In genomic region chr19:55669418-55670279, GRCh38 we compare ENCODE assay signal across 21 cellular contexts. TPM values are rescaled to one million over a fixed set of nuclear protein-coding genes. Genes with fewer than 3 reads are reported as not detected.
A peak's percentile ranks its signal among the peaks of the same experiment; 100 is the strongest.
DNase-seq lines count a peak whose midpoint lies in the region; ATAC-seq, FAIRE-seq and TF ChIP-seq lines count a peak whose summit lies in the region.
"Had no signal": no experiment of that assay in that cellular context is flagged by ENCODE, and none has a peak within 500 bp of the region (broad histone marks: within the 10 kb centered on the region; RNA-seq: fewer than 3 reads in every experiment).

No MANE protein-coding gene starts in this region.

- H3K9me3 ChIP-seq in GM12878 (replicated peaks; ENCODE audit: control insufficient read depth, insufficient read depth, low read length), result no peaks in the 10 kb centered on the region
- H3K9me3 ChIP-seq: heart right ventricle had no signal

- H3K9me3 Mint-ChIP-seq in activated CD4-positive, alpha-beta T cell treated with anti-CD3 and anti-CD28 coated beads, Interleukin-2, amount 10 ng/mL, durations not matched to agents 24 days and 14 days, result no peaks in the 10 kb centered on the region
- H3K9me3 Mint-ChIP-seq: activated naive CD4-positive, alpha-beta T cell treated with anti-CD3 and anti-CD28 coated beads for 36 hours; memory B cell; stimulated activated naive CD8-positive, alpha-beta T cell treated with anti-CD3 and anti-CD28 coated beads, Interleukin-15, amount 100 ng/mL, for 72 hours had no signal

- TF ChIP-seq RAD21 in GM12878 (IDR thresholded peaks at IDR 0.05; ENCODE audit: insufficient read depth, low read depth, low read length), result no peak

- H3K4me3 Mint-ChIP-seq in activated CD4-positive, alpha-beta T cell treated with anti-CD3 and anti-CD28 coated beads, Interleukin-2, amount 10 ng/mL, durations not matched to agents 24 days and 14 days, result no peak overlapping the region
- H3K4me3 Mint-ChIP-seq: activated naive CD4-positive, alpha-beta T cell treated with anti-CD3 and anti-CD28 coated beads for 36 hours; memory B cell; stimulated activated naive CD8-positive, alpha-beta T cell treated with anti-CD3 and anti-CD28 coated beads, Interleukin-15, amount 100 ng/mL, for 72 hours had no signal

- no peak for ATAC-seq in GM12878
- ATAC-seq: left colon; stimulated activated naive CD8-positive, alpha-beta T cell treated with anti-CD3 and anti-CD28 coated beads, Interleukin-15, amount 100 ng/mL, for 72 hours had no signal

- no peak overlapping the region for H3K4me3 ChIP-seq in GM12878
- H3K4me3 ChIP-seq: GM23248, heart right ventricle had no signal

- H3K27ac ChIP-seq in GM12878 (ENCODE audit: control insufficient read depth, insufficient read depth), result no peak overlapping the region
- H3K27ac ChIP-seq: 22Rv1, GM23248, heart right ventricle had no signal

- TF ChIP-seq POLR2A in GM12878 (IDR thresholded peaks at IDR 0.05; ENCODE audit: low read depth, low read length), result peak; percentile 19; the same call in 1 of the 2 replicates

- SMC1A ChIA-PET in GM12878 (lab: Charles Lee; ENCODE audit: uncharacterized antibody, unreplicated experiment), result no interaction called here

- CTCF ChIA-PET in GM12878 (lab: Yijun Ruan, JAX), result interaction anchor here (1.0 kb wide), 1 partner anchor 37 kb away, joined by 5 read pairs; no protein-coding TSS in a partner anchor

- peaks cover 16% of the 10 kb centered on the region for H3K79me2 ChIP-seq in GM12878 (ENCODE audit: control insufficient read depth, insufficient read depth, low read length)

- POLR2A ChIA-PET in GM12878 (lab: Charles Lee), result interaction anchor here (0.6 kb wide), 1 partner anchor 278 kb away, joined by 4 read pairs; no protein-coding TSS in a partner anchor

- no peaks in the 10 kb centered on the region for H3K27me3 Mint-ChIP-seq in activated CD4-positive, alpha-beta T cell treated with anti-CD3 and anti-CD28 coated beads, Interleukin-2, amount 10 ng/mL, durations not matched to agents 24 days and 14 days
- H3K27me3 Mint-ChIP-seq: memory B cell; stimulated activated naive CD8-positive, alpha-beta T cell treated with anti-CD3 and anti-CD28 coated beads, Interleukin-15, amount 100 ng/mL, for 72 hours had no signal

- peaks cover 26 to 47% of the 10 kb centered on the region in 2 experiments for H3K36me3 ChIP-seq in GM12878 (ENCODE audit: control insufficient read depth in 2 of 2, insufficient read depth in 2 of 2, low read length in 1 of 2)

- H3K4me1 ChIP-seq in GM12878 (ENCODE audit: control insufficient read depth, insufficient read depth, low read length), result no peaks in the 10 kb centered on the region; the same call in 1 of the 2 replicates

- FAIRE-seq in GM12878 (lab: Jason Lieb, UNC), result no peak

- TF ChIP-seq CTCF in GM12878 (IDR thresholded peaks at IDR 0.05 in 2 of 3, conservative IDR thresholded peaks at IDR 0.05 in 1 of 3; ENCODE audit: control insufficient read depth in 2 of 3, extremely low read depth in 1 of 3, insufficient read depth in 1 of 3, low read depth in 3 of 3, low read length in 3 of 3), result no peak

- RAD21 ChIA-PET in GM12878 (lab: Charles Lee; ENCODE audit: unreplicated experiment), result no interaction called here

- no peak overlapping the region for H2AFZ ChIP-seq in GM12878 (ENCODE audit: control insufficient read depth, low read depth, low read length)
- H2AFZ ChIP-seq: GM23248 had no signal

- BruUV-seq in GM12878 (replicated peaks; lab: Mats Ljungman, UMichigan), result no TSS peak

- in situ Hi-C loops in GM12878 (cut with MboI), result loop anchor here (25.0 kb wide), 1 partner anchor 1532 kb away; the partner anchor contains the start of gene CNOT3

- DNase-seq in activated CD4-positive, alpha-beta T cell treated with anti-CD3 and anti-CD28 coated beads, Interleukin-2, amount 10 ng/mL, durations not matched to agents 24 days and 14 days, result no peak
- no peak for DNase-seq in activated CD4-positive, alpha-beta T cell treated with anti-CD3 and anti-CD28 coated beads, Interleukin-2, amount 50 U/mL, for 48 hours
- DNase-seq in GM12878 (ENCODE audit: low read depth, low spot score), result no peak
- peak; percentile 78 for DNase-seq in putamen (ENCODE audit: low spot score)
- DNase-seq in GM19238 (ENCODE audit: insufficient read length, low spot score), result no peak
- no peak for DNase-seq in NCI-H1694 treated with DMSO at 0.1 percent for 48 hours (lab: John Stamatoyannopoulos, UW)
- DNase-seq: activated naive CD4-positive, alpha-beta T cell treated with anti-CD3 and anti-CD28 coated beads for 36 hours; activated T-cell treated with anti-CD3 and anti-CD28 coated beads, Interleukin-2, amount 50 U/mL, for 1 hour; DMS79 treated with DMSO at 0.1 percent for 48 hours; GM23248; heart right ventricle; Kasumi-1; NCI-H1694; NCI-H526 treated with DMSO at 0.1 percent for 48 hours; occipital lobe; stimulated activated naive CD8-positive, alpha-beta T cell treated with anti-CD3 and anti-CD28 coated beads, Interleukin-15, amount 100 ng/mL, for 72 hours; T-helper 9 cell; trophoblast cell had no signal

- H3K4me2 ChIP-seq in GM12878 (ENCODE audit: control insufficient read depth, insufficient read depth), result no peak overlapping the region

- intact Hi-C loops in activated CD4-positive, alpha-beta T cell treated with anti-CD3 and anti-CD28 coated beads, Interleukin-2, amount 10 ng/mL, durations not matched to agents 24 days and 14 days (cut with micrococcal nuclease), result no loop called here
- intact Hi-C loops in GM12878 (cut with micrococcal nuclease; ENCODE audit: unreplicated experiment), result no loop called here

- TF ChIP-seq EP300 in GM12878 (IDR thresholded peaks at IDR 0.05; ENCODE audit: borderline replicate concordance in 1 of 2, control insufficient read depth in 1 of 2, low read depth in 2 of 2, low read length in 2 of 2), result no peak

- WGBS in GM12878 (ENCODE audit: insufficient coverage, insufficient replicate concordance, low lambda C conversion rate, missing lambda C conversion rate), result 93% methylated on average over 26 of the region's 43 CpGs

- H3K9ac ChIP-seq in GM12878 (ENCODE audit: control insufficient read depth, insufficient read depth, low read length), result no peak overlapping the region
- H3K9ac ChIP-seq: GM23248 had no signal

- peaks cover 19% of the 10 kb centered on the region for H3K4me1 Mint-ChIP-seq in activated CD4-positive, alpha-beta T cell treated with anti-CD3 and anti-CD28 coated beads, Interleukin-2, amount 10 ng/mL, durations not matched to agents 24 days and 14 days

- peaks cover 16% of the 10 kb centered on the region for H4K20me1 ChIP-seq in GM12878 (ENCODE audit: control insufficient read depth, insufficient read depth)

- no peaks in the 10 kb centered on the region for H3K27me3 ChIP-seq in GM12878 (replicated peaks in 1 of 2; ENCODE audit: control insufficient read depth in 2 of 2, insufficient read depth in 2 of 2, low read length in 1 of 2)
- H3K27me3 ChIP-seq: heart right ventricle had no signal

- peaks cover 55% of the 10 kb centered on the region for H3K36me3 Mint-ChIP-seq in activated CD4-positive, alpha-beta T cell treated with anti-CD3 and anti-CD28 coated beads, Interleukin-2, amount 10 ng/mL, durations not matched to agents 24 days and 14 days (ENCODE audit: low read depth)

- peak overlapping the region; percentile 32 for H3K27ac Mint-ChIP-seq in activated CD4-positive, alpha-beta T cell treated with anti-CD3 and anti-CD28 coated beads, Interleukin-2, amount 10 ng/mL, durations not matched to agents 24 days and 14 days
- H3K27ac Mint-ChIP-seq: activated naive CD4-positive, alpha-beta T cell treated with anti-CD3 and anti-CD28 coated beads for 36 hours; memory B cell had no signal

RNA-seq across cellular contexts. Expression of gene EPN1, which starts 5.4 kb away (rescaled TPM):
- total RNA-seq in activated CD4-positive, alpha-beta T cell treated with anti-CD3 and anti-CD28 coated beads, Interleukin-2, amount 10 ng/mL, durations not matched to agents 24 days and 14 days, result 44.7 and 45.4 TPM in 2 replicates
- total RNA-seq in GM12878 (2013; cell fraction: nucleolus; rRNA removed), result 21.7 and 25.6 TPM in 2 replicates
- total RNA-seq in GM12878 (2014; rRNA removed), result 7.7 and 12.0 TPM in 2 replicates
- total RNA-seq in GM12878 (2014; rRNA removed; fragmentation: Illumina TruSeq; extraction: Trizol), result 4.7 and 6.2 TPM in 2 replicates
- total RNA-seq in GM12878 (2021), result 79.8 and 88.5 TPM in 2 replicates
- polyA plus RNA-seq in GM12878 (2011; ENCODE audit: low read depth), result 7.1 TPM
- 3.4 and 9.3 TPM in 2 replicates for polyA plus RNA-seq in GM12878 (2011; rRNA removed)
- 18.3 and 23.2 TPM in 2 replicates for polyA plus RNA-seq in GM12878 (2011; cell fraction: cytosol; rRNA removed)
- 35.8 and 58.4 TPM in 2 replicates for polyA plus RNA-seq in GM12878 (2011; cell fraction: nucleus; rRNA removed)
- 28.6 and 36.3 TPM in 2 replicates for polyA plus RNA-seq in GM12878 (2012)
- 2.0 and 6.8 TPM in 2 replicates for polyA plus RNA-seq in GM12878 (2014; fragmentation: Illumina TruSeq; extraction: Trizol)
- under 1 TPM; 0.11 to 0.16 TPM for polyA plus RNA-seq in GM12878 (2014; fragmentation: Nextera tagmentation; extraction: Ambion mirVana)
- 36.9 and 47.0 TPM in 2 replicates for polyA plus RNA-seq in GM12878 (2014; rRNA removed)
- polyA plus RNA-seq in GM12878 (2016; fragmentation: Nextera tagmentation; extraction: Ambion mirVana), result 10 to 100 TPM; 21.8 to 22.1 TPM
- 19.7 and 22.3 TPM in 2 replicates for polyA minus RNA-seq in GM12878 (2011; rRNA and poly(A)+ RNA removed)
- polyA minus RNA-seq in GM12878 (2011; cell fraction: cytosol; rRNA and poly(A)+ RNA removed), result 18.9 and 25.0 TPM in 2 replicates
- 9.1 and 13.6 TPM in 2 replicates for polyA minus RNA-seq in GM12878 (2011; cell fraction: nucleus; rRNA and poly(A)+ RNA removed)

RNA-seq across cellular contexts. Expression of gene U2AF2, which starts 14.8 kb away (rescaled TPM):
- total RNA-seq in activated CD4-positive, alpha-beta T cell treated with anti-CD3 and anti-CD28 coated beads, Interleukin-2, amount 10 ng/mL, durations not matched to agents 24 days and 14 days, result 390 and 394 TPM in 2 replicates
- total RNA-seq in GM12878 (2013; cell fraction: nucleolus; rRNA removed), result 46.0 and 50.9 TPM in 2 replicates
- 204 and 228 TPM in 2 replicates for total RNA-seq in GM12878 (2014; rRNA removed)
- 112 and 121 TPM in 2 replicates for total RNA-seq in GM12878 (2014; rRNA removed; fragmentation: Illumina TruSeq; extraction: Trizol)
- total RNA-seq in GM12878 (2021), result 308 and 338 TPM in 2 replicates
- 59.4 TPM for polyA plus RNA-seq in GM12878 (2011; ENCODE audit: low read depth)
- polyA plus RNA-seq in GM12878 (2011; rRNA removed), result 54.9 and 140 TPM in 2 replicates
- 239 and 270 TPM in 2 replicates for polyA plus RNA-seq in GM12878 (2011; cell fraction: cytosol; rRNA removed)
- 425 and 604 TPM in 2 replicates for polyA plus RNA-seq in GM12878 (2011; cell fraction: nucleus; rRNA removed)
- 148 and 173 TPM in 2 replicates for polyA plus RNA-seq in GM12878 (2012)
- 50.9 and 141 TPM in 2 replicates for polyA plus RNA-seq in GM12878 (2014; fragmentation: Illumina TruSeq; extraction: Trizol)
- polyA plus RNA-seq in GM12878 (2014; fragmentation: Nextera tagmentation; extraction: Ambion mirVana), result 1 to 10 TPM; 3.0 to 8.3 TPM
- 284 and 360 TPM in 2 replicates for polyA plus RNA-seq in GM12878 (2014; rRNA removed)
- 10 to 100 TPM; 46.2 to 48.9 TPM for polyA plus RNA-seq in GM12878 (2016; fragmentation: Nextera tagmentation; extraction: Ambion mirVana)
- polyA minus RNA-seq in GM12878 (2011; rRNA and poly(A)+ RNA removed), result 61.6 and 111 TPM in 2 replicates
- polyA minus RNA-seq in GM12878 (2011; cell fraction: cytosol; rRNA and poly(A)+ RNA removed), result 60.9 and 65.2 TPM in 2 replicates
- polyA minus RNA-seq in GM12878 (2011; cell fraction: nucleus; rRNA and poly(A)+ RNA removed), result 63.1 and 102 TPM in 2 replicates

RNA-seq across cellular contexts. Expression of gene CCDC106, which starts 21.6 kb away (rescaled TPM):
- 8.0 and 9.0 TPM in 2 replicates for total RNA-seq in activated CD4-positive, alpha-beta T cell treated with anti-CD3 and anti-CD28 coated beads, Interleukin-2, amount 10 ng/mL, durations not matched to agents 24 days and 14 days
- total RNA-seq in GM12878 (2013; cell fraction: nucleolus; rRNA removed), result 8.3 and 8.6 TPM in 2 replicates
- total RNA-seq in GM12878 (2014; rRNA removed) (19.2 and 22.5 TPM in 2 replicates), GM12878 (2014; rRNA removed; fragmentation: Illumina TruSeq; extraction: Trizol) (11.9 and 12.7 TPM in 2 replicates), GM12878 (2021) (33.1 and 34.2 TPM in 2 replicates)
- 5.6 TPM for polyA plus RNA-seq in GM12878 (2011; ENCODE audit: low read depth)
- polyA plus RNA-seq in GM12878 (2011; rRNA removed) (7.8 and 16.4 TPM in 2 replicates), GM12878 (2014; fragmentation: Illumina TruSeq; extraction: Trizol) (7.7 and 19.2 TPM in 2 replicates), GM12878 (2014; fragmentation: Nextera tagmentation; extraction: Ambion mirVana) (under 1 TPM; 0.04 to 0.14 TPM), GM12878 (2014; rRNA removed) (35.9 and 39.9 TPM in 2 replicates), GM12878 (2016; fragmentation: Nextera tagmentation; extraction: Ambion mirVana) (10 to 100 TPM; 20.4 to 25.7 TPM)
- polyA plus RNA-seq in GM12878 (2011; cell fraction: cytosol; rRNA removed), result 17.5 and 27.2 TPM in 2 replicates
- 38.1 and 48.1 TPM in 2 replicates for polyA plus RNA-seq in GM12878 (2011; cell fraction: nucleus; rRNA removed)
- polyA plus RNA-seq in GM12878 (2012), result 27.7 and 32.6 TPM in 2 replicates
- 3.4 and 7.2 TPM in 2 replicates for polyA minus RNA-seq in GM12878 (2011; rRNA and poly(A)+ RNA removed)
- 5.5 and 7.0 TPM in 2 replicates for polyA minus RNA-seq in GM12878 (2011; cell fraction: cytosol; rRNA and poly(A)+ RNA removed)
- polyA minus RNA-seq in GM12878 (2011; cell fraction: nucleus; rRNA and poly(A)+ RNA removed), result 6.4 and 14.4 TPM in 2 replicates

RNA-seq across cellular contexts. Expression of gene ZNF581, which starts 26.2 kb away (rescaled TPM):
- 32.7 and 33.0 TPM in 2 replicates for total RNA-seq in activated CD4-positive, alpha-beta T cell treated with anti-CD3 and anti-CD28 coated beads, Interleukin-2, amount 10 ng/mL, durations not matched to agents 24 days and 14 days
- total RNA-seq in GM12878 (2013; cell fraction: nucleolus; rRNA removed), result 5.3 and 7.2 TPM in 2 replicates
- total RNA-seq in GM12878 (2014; rRNA removed) (22.1 and 25.4 TPM in 2 replicates), GM12878 (2014; rRNA removed; fragmentation: Illumina TruSeq; extraction: Trizol) (14.0 and 14.1 TPM in 2 replicates), GM12878 (2021) (44.9 and 45.4 TPM in 2 replicates)
- polyA plus RNA-seq in GM12878 (2011; ENCODE audit: low read depth), result 31.2 TPM
- polyA plus RNA-seq in GM12878 (2011; rRNA removed) (13.5 and 19.1 TPM in 2 replicates), GM12878 (2014; fragmentation: Illumina TruSeq; extraction: Trizol) (7.8 and 13.2 TPM in 2 replicates), GM12878 (2014; fragmentation: Nextera tagmentation; extraction: Ambion mirVana) (10 to 100 TPM in 1 of 2 experiments, 1 to 10 TPM in 1; 4.7 to 18.1 TPM), GM12878 (2014; rRNA removed) (39.6 and 45.3 TPM in 2 replicates), GM12878 (2016; fragmentation: Nextera tagmentation; extraction: Ambion mirVana) (10 to 100 TPM; 29.1 to 37.0 TPM)
- 27.8 and 34.4 TPM in 2 replicates for polyA plus RNA-seq in GM12878 (2011; cell fraction: cytosol; rRNA removed)
- 21.8 and 24.9 TPM in 2 replicates for polyA plus RNA-seq in GM12878 (2011; cell fraction: nucleus; rRNA removed)
- 43.7 and 58.1 TPM in 2 replicates for polyA plus RNA-seq in GM12878 (2012)
- 15.2 and 28.9 TPM in 2 replicates for polyA minus RNA-seq in GM12878 (2011; rRNA and poly(A)+ RNA removed)
- polyA minus RNA-seq in GM12878 (2011; cell fraction: cytosol; rRNA and poly(A)+ RNA removed), result 11.5 and 15.8 TPM in 2 replicates
- 6.0 and 9.0 TPM in 2 replicates for polyA minus RNA-seq in GM12878 (2011; cell fraction: nucleus; rRNA and poly(A)+ RNA removed)

RNA-seq across cellular contexts. Expression of gene ZNF580, which starts 28.8 kb away (rescaled TPM):
- total RNA-seq in activated CD4-positive, alpha-beta T cell treated with anti-CD3 and anti-CD28 coated beads, Interleukin-2, amount 10 ng/mL, durations not matched to agents 24 days and 14 days, result 38.3 and 39.1 TPM in 2 replicates
- total RNA-seq in GM12878 (2013; cell fraction: nucleolus; rRNA removed), result 16.2 and 23.0 TPM in 2 replicates
- 9.4 and 12.2 TPM in 2 replicates for total RNA-seq in GM12878 (2014; rRNA removed)
- 4.7 and 5.7 TPM in 2 replicates for total RNA-seq in GM12878 (2014; rRNA removed; fragmentation: Illumina TruSeq; extraction: Trizol)
- total RNA-seq in GM12878 (2021), result 31.8 and 34.2 TPM in 2 replicates
- polyA plus RNA-seq in GM12878 (2011; ENCODE audit: low read depth), result 12.4 TPM
- 5.5 and 7.9 TPM in 2 replicates for polyA plus RNA-seq in GM12878 (2011; rRNA removed)
- 9.7 and 13.8 TPM in 2 replicates for polyA plus RNA-seq in GM12878 (2011; cell fraction: cytosol; rRNA removed)
- 50.7 and 83.1 TPM in 2 replicates for polyA plus RNA-seq in GM12878 (2011; cell fraction: nucleus; rRNA removed)
- polyA plus RNA-seq in GM12878 (2012), result 33.1 and 35.3 TPM in 2 replicates
- 5.3 and 7.4 TPM in 2 replicates for polyA plus RNA-seq in GM12878 (2014; fragmentation: Illumina TruSeq; extraction: Trizol)
- polyA plus RNA-seq in GM12878 (2014; fragmentation: Nextera tagmentation; extraction: Ambion mirVana), result 1 to 10 TPM; 2.3 to 7.4 TPM
- 27.1 and 30.2 TPM in 2 replicates for polyA plus RNA-seq in GM12878 (2014; rRNA removed)
- 10 to 100 TPM; 24.7 to 25.3 TPM for polyA plus RNA-seq in GM12878 (2016; fragmentation: Nextera tagmentation; extraction: Ambion mirVana)
- 3.4 and 7.0 TPM in 2 replicates for polyA minus RNA-seq in GM12878 (2011; rRNA and poly(A)+ RNA removed)
- 5.5 and 8.0 TPM in 2 replicates for polyA minus RNA-seq in GM12878 (2011; cell fraction: cytosol; rRNA and poly(A)+ RNA removed)
- 8.2 and 17.3 TPM in 2 replicates for polyA minus RNA-seq in GM12878 (2011; cell fraction: nucleus; rRNA and poly(A)+ RNA removed)
